Comparison of ENCODE assay signal across 9 cellular contexts in genomic region chr20:56504373-56505005, GRCh38. TPM values are rescaled to one million over a fixed set of nuclear protein-coding genes. Genes with fewer than 3 reads are reported as not detected.
DNase-seq lines count a peak whose midpoint lies in the region; TF ChIP-seq lines count a peak whose summit lies in the region.
"Had no signal": no experiment of that assay in that cellular context is flagged by ENCODE, and none has a peak within 500 bp of the region (broad histone marks: within the 10 kb centered on the region; RNA-seq: fewer than 3 reads in every experiment).

No MANE protein-coding gene starts in this region.

- H3K27ac ChIP-seq in esophagus muscularis mucosa (replicated peaks in 1 of 4), result no peak overlapping the region
- H3K27ac ChIP-seq in uterus, result no peak overlapping the region

- no peak overlapping the region for H3K27ac Mint-ChIP-seq in activated CD4-positive, alpha-beta T cell treated with anti-CD3 and anti-CD28 coated beads, Interleukin-2, amount 10 ng/mL, durations not matched to agents 7 days and 5 days

- H3K9me3 Mint-ChIP-seq in activated CD4-positive, alpha-beta T cell treated with anti-CD3 and anti-CD28 coated beads, Interleukin-2, amount 10 ng/mL, durations not matched to agents 7 days and 5 days, result no peaks in the 10 kb centered on the region

- H3K36me3 Mint-ChIP-seq in activated CD4-positive, alpha-beta T cell treated with anti-CD3 and anti-CD28 coated beads, Interleukin-2, amount 10 ng/mL, durations not matched to agents 7 days and 5 days (ENCODE audit: low read depth), result peaks cover 10% of the 10 kb centered on the region

- TF ChIP-seq POLR2A in esophagus muscularis mucosa (IDR thresholded peaks at IDR 0.05; ENCODE audit: low read depth) (no peak), uterus (IDR thresholded peaks at IDR 0.05) (no peak)

- H3K4me3 ChIP-seq in esophagus muscularis mucosa (no peak overlapping the region), uterus (no peak overlapping the region)

- H3K9me3 ChIP-seq in esophagus muscularis mucosa, result no peaks in the 10 kb centered on the region
- no peaks in the 10 kb centered on the region for H3K9me3 ChIP-seq in uterus

- peaks cover 16% of the 10 kb centered on the region for H3K4me1 Mint-ChIP-seq in activated CD4-positive, alpha-beta T cell treated with anti-CD3 and anti-CD28 coated beads, Interleukin-2, amount 10 ng/mL, durations not matched to agents 7 days and 5 days

- H3K4me1 ChIP-seq in esophagus muscularis mucosa, result no peaks in the 10 kb centered on the region
- no peaks in the 10 kb centered on the region for H3K4me1 ChIP-seq in uterus

- intact Hi-C loops in esophagus muscularis mucosa (cut with DNase I), result no loop called here
- intact Hi-C loops in uterus (cut with DNase I; ENCODE audit: low total_unique reads), result no loop called here

- H3K36me3 ChIP-seq in esophagus muscularis mucosa, result peaks cover 0 to 26% (median 9%) of the 10 kb centered on the region in 4 donors
- no peaks in the 10 kb centered on the region for H3K36me3 ChIP-seq in uterus

- WGBS in esophagus muscularis mucosa, result 88% methylated on average over 9 of the region's 9 CpGs

- no peak overlapping the region for H3K4me3 Mint-ChIP-seq in activated CD4-positive, alpha-beta T cell treated with anti-CD3 and anti-CD28 coated beads, Interleukin-2, amount 10 ng/mL, durations not matched to agents 7 days and 5 days

- no peak for TF ChIP-seq EP300 in esophagus muscularis mucosa (IDR thresholded peaks at IDR 0.05)

- POLR2A ChIA-PET in activated CD4-positive, alpha-beta T cell treated with anti-CD3 and anti-CD28 coated beads, Interleukin-2, amount 10 ng/mL, durations not matched to agents 7 days and 5 days (lab: Charles Lee), result no interaction called here

- DNase-seq in AG20443 (ENCODE audit: low spot score) (peak; percentile 37), GM20000 (ENCODE audit: low spot score) (no peak), iPS-NIHi11 (ENCODE audit: low spot score) (peak; percentile 65), SIG-M5 (lab: John Stamatoyannopoulos, UW) (no peak), esophagus muscularis mucosa (ENCODE audit: extremely low spot score) (no peak), uterus (no peak)
- peak; percentile 26 for DNase-seq in activated CD4-positive, alpha-beta T cell treated with anti-CD3 and anti-CD28 coated beads, Interleukin-2, amount 10 ng/mL, durations not matched to agents 7 days and 5 days
- DNase-seq in activated CD4-positive, CD25-positive, alpha-beta regulatory T cell (lab: John Stamatoyannopoulos, UW), result no peak
- DNase-seq: NCI-H1048 had no signal

- CTCF ChIA-PET in activated CD4-positive, alpha-beta T cell treated with anti-CD3 and anti-CD28 coated beads, Interleukin-2, amount 10 ng/mL, durations not matched to agents 7 days and 5 days (lab: Charles Lee), result no interaction called here

- TF ChIP-seq CTCF in GM20000 (IDR thresholded peaks at IDR 0.05; ENCODE audit: extremely low read depth, missing control alignments) (peak; percentile 42), esophagus muscularis mucosa (IDR thresholded peaks at IDR 0.05) (peak in 1 of 3 experiments; percentile 24), uterus (IDR thresholded peaks at IDR 0.05) (no peak)

- H3K27me3 Mint-ChIP-seq in activated CD4-positive, alpha-beta T cell treated with anti-CD3 and anti-CD28 coated beads, Interleukin-2, amount 10 ng/mL, durations not matched to agents 7 days and 5 days, result no peaks in the 10 kb centered on the region

- H3K27me3 ChIP-seq in esophagus muscularis mucosa (no peaks in the 10 kb centered on the region), uterus (no peaks in the 10 kb centered on the region)

RNA-seq across cellular contexts. Expression of gene FAM209A, which starts 20.1 kb away (rescaled TPM):
- total RNA-seq in activated CD4-positive, alpha-beta T cell treated with anti-CD3 and anti-CD28 coated beads, Interleukin-2, amount 10 ng/mL, durations not matched to agents 7 days and 5 days, result 1 to 10 TPM; 2.7 to 3.2 TPM
- total RNA-seq in esophagus muscularis mucosa (under 1 TPM in 1 of 4 donors, not detected in 3; 0.50 TPM), uterus (under 1 TPM in 1 of 4 donors, not detected in 3; 0.76 TPM)

RNA-seq across cellular contexts. Expression of gene FAM209B, which starts 28.6 kb away (rescaled TPM):
- 1 to 10 TPM in 1 of 2 experiments, under 1 TPM in 1; 0.89 to 1.9 TPM for total RNA-seq in activated CD4-positive, alpha-beta T cell treated with anti-CD3 and anti-CD28 coated beads, Interleukin-2, amount 10 ng/mL, durations not matched to agents 7 days and 5 days
- total RNA-seq in esophagus muscularis mucosa (under 1 TPM in 1 of 4 donors, not detected in 3; 0.52 TPM), uterus (under 1 TPM in 1 of 4 donors, not detected in 3; 0.79 TPM)

RNA-seq across cellular contexts. Expression of gene RTF2, which starts 36.1 kb away (rescaled TPM):
- total RNA-seq in activated CD4-positive, alpha-beta T cell treated with anti-CD3 and anti-CD28 coated beads, Interleukin-2, amount 10 ng/mL, durations not matched to agents 7 days and 5 days, result 100 to 1,000 TPM; 106 to 107 TPM
- total RNA-seq in esophagus muscularis mucosa (10 to 100 TPM; 71.0 to 93.3 (median 78.5) TPM), uterus (10 to 100 TPM; 27.4 to 86.6 (median 69.6) TPM)

Comparison
In these comparisons a context has a peak if more than half of its experiments do, and no peak if none do; other contexts are left out.
1. DNase-seq: peak in AG20443 (single experiment), activated CD4-positive, alpha-beta T cell treated with anti-CD3 and anti-CD28 coated beads, Interleukin-2, amount 10 ng/mL, durations not matched to agents 7 days and 5 days (single experiment) and iPS-NIHi11 (single experiment); none in GM20000 (single experiment), activated CD4-positive, CD25-positive, alpha-beta regulatory T cell (0 of 4), SIG-M5 (single experiment), esophagus muscularis mucosa (single experiment) and uterus (0 of 2).